11 cellular contexts compared by ENCODE assay signal in genomic region chr1:221392453-221392852, GRCh38.
DNase-seq lines count a peak whose midpoint lies in the region; ATAC-seq, FAIRE-seq and TF ChIP-seq lines count a peak whose summit lies in the region.
"Had no signal": no experiment of that assay in that cellular context is flagged by ENCODE, and none has a peak within 500 bp of the region (broad histone marks: within the 10 kb centered on the region; RNA-seq: fewer than 3 reads in every experiment).

No MANE protein-coding gene starts in this region.

- 33 to 36% methylated on average over 1 of the region's 1 CpG for WGBS in thyroid gland, 2 donors

- H3K27me3 Mint-ChIP-seq in astrocyte (ENCODE audit: low read depth, unreplicated experiment), result no peaks in the 10 kb centered on the region
- H3K27me3 Mint-ChIP-seq in natural killer cell treated with Interleukin-12 subunit alpha and Interleukin-12 subunit beta and Interleukin-15 and Interleukin-18, amount 100 ng/mL, for 72 hours, result peaks cover 19 to 35% of the 10 kb centered on the region in 2 donors

- H3K4me3 Mint-ChIP-seq in astrocyte (ENCODE audit: unreplicated experiment), result no peak overlapping the region
- no peak overlapping the region for H3K4me3 Mint-ChIP-seq in natural killer cell treated with Interleukin-12 subunit alpha and Interleukin-12 subunit beta and Interleukin-15 and Interleukin-18, amount 100 ng/mL, for 72 hours
- H3K4me3 Mint-ChIP-seq: T-helper 17 cell had no signal

- H3K4me3 ChIP-seq in astrocyte (ENCODE audit: insufficient read depth, low read depth, low read length) (no peak overlapping the region), thyroid gland (replicated peaks in 1 of 3) (no peak overlapping the region), upper lobe of right lung (no peak overlapping the region)

- peaks cover 7% of the 10 kb centered on the region for H3K4me1 Mint-ChIP-seq in astrocyte (ENCODE audit: low read depth, unreplicated experiment)
- H3K4me1 Mint-ChIP-seq in natural killer cell treated with Interleukin-12 subunit alpha and Interleukin-12 subunit beta and Interleukin-15 and Interleukin-18, amount 100 ng/mL, for 72 hours (ENCODE audit: low read depth in 2 of 2), result no peaks in the 10 kb centered on the region
- H3K4me1 Mint-ChIP-seq: T-helper 17 cell had no signal

- no peaks in the 10 kb centered on the region for H4K20me1 ChIP-seq in astrocyte (ENCODE audit: insufficient read depth, low read length)

- H3K9me3 Mint-ChIP-seq in astrocyte (ENCODE audit: unreplicated experiment), result peaks cover 9% of the 10 kb centered on the region
- H3K9me3 Mint-ChIP-seq in natural killer cell treated with Interleukin-12 subunit alpha and Interleukin-12 subunit beta and Interleukin-15 and Interleukin-18, amount 100 ng/mL, for 72 hours, result peaks cover 2% of the 10 kb centered on the region

- no peak for FAIRE-seq in H54 (lab: Jason Lieb, UNC)
- FAIRE-seq in astrocyte (lab: Jason Lieb, UNC), result peak; percentile 39

- no peak for ATAC-seq in natural killer cell treated with Interleukin-12 subunit alpha and Interleukin-12 subunit beta and Interleukin-15 and Interleukin-18, amount 100 ng/mL, for 72 hours
- no peak for ATAC-seq in upper lobe of right lung
- ATAC-seq: T-helper 17 cell had no signal

- H3K27ac Mint-ChIP-seq in astrocyte (ENCODE audit: unreplicated experiment), result no peak overlapping the region
- H3K27ac Mint-ChIP-seq in natural killer cell treated with Interleukin-12 subunit alpha and Interleukin-12 subunit beta and Interleukin-15 and Interleukin-18, amount 100 ng/mL, for 72 hours, result no peak overlapping the region
- H3K27ac Mint-ChIP-seq: T-helper 17 cell had no signal

- no peaks in the 10 kb centered on the region for H3K79me2 ChIP-seq in astrocyte (ENCODE audit: insufficient read depth, low read length)

- no peak overlapping the region for H3K27ac ChIP-seq in astrocyte (ENCODE audit: low read depth, low read length)
- H3K27ac ChIP-seq in thyroid gland, result no peak overlapping the region
- H3K27ac ChIP-seq in upper lobe of right lung, result no peak overlapping the region
- H3K27ac ChIP-seq: epithelial cell of prostate had no signal

- no peaks in the 10 kb centered on the region for H3K36me3 ChIP-seq in astrocyte (ENCODE audit: insufficient read depth, low read length)
- no peaks in the 10 kb centered on the region for H3K36me3 ChIP-seq in thyroid gland
- H3K36me3 ChIP-seq in upper lobe of right lung, result no peaks in the 10 kb centered on the region

- POLR2A ChIA-PET in GM10248 (lab: Yijun Ruan, JAX), result no interaction called here

- TF ChIP-seq CTCF in astrocyte (IDR thresholded peaks at IDR 0.05; ENCODE audit: insufficient read depth, low read depth, low read length) (no peak), thyroid gland (IDR thresholded peaks at IDR 0.05) (no peak), GM10248 (IDR thresholded peaks at IDR 0.05; ENCODE audit: control extremely low read depth, extremely low read depth, low read depth, missing control alignments) (no peak), upper lobe of right lung (IDR thresholded peaks at IDR 0.05) (no peak)

- TF ChIP-seq POLR2A in H54 (IDR thresholded peaks at IDR 0.05; ENCODE audit: low read depth, low read length) (no peak), thyroid gland (IDR thresholded peaks at IDR 0.05) (no peak)

- H3K4me2 ChIP-seq in astrocyte (ENCODE audit: low read length), result no peak overlapping the region

- intact Hi-C loops in thyroid gland (cut with DNase I) (no loop called here), upper lobe of right lung (cut with DNase I) (no loop called here)

- H2AFZ ChIP-seq in astrocyte (ENCODE audit: low read depth, low read length), result no peak overlapping the region

- no peaks in the 10 kb centered on the region for H3K4me1 ChIP-seq in astrocyte (ENCODE audit: insufficient read depth, low read length)
- H3K4me1 ChIP-seq in thyroid gland, result no peaks in the 10 kb centered on the region
- H3K4me1 ChIP-seq in upper lobe of right lung, result peaks cover 10% of the 10 kb centered on the region

- no peak overlapping the region for H3K9ac ChIP-seq in astrocyte (ENCODE audit: low read length)

- CTCF ChIA-PET in GM10248 (lab: Yijun Ruan, JAX), result no interaction called here

- H3K27me3 ChIP-seq in astrocyte (ENCODE audit: insufficient read depth, low read length) (no peaks in the 10 kb centered on the region), thyroid gland (no peaks in the 10 kb centered on the region), upper lobe of right lung (no peaks in the 10 kb centered on the region)

- H3K9me3 ChIP-seq in astrocyte (ENCODE audit: insufficient read depth, low read depth, low read length) (no peaks in the 10 kb centered on the region), thyroid gland (no peaks in the 10 kb centered on the region), upper lobe of right lung (no peaks in the 10 kb centered on the region)

- peak; percentile 7 for DNase-seq in H54 (ENCODE audit: insufficient read length, low spot score)
- DNase-seq in astrocyte (ENCODE audit: low read depth), result peak; percentile 89
- peak; percentile 46 for DNase-seq in glomerular visceral epithelial cell (ENCODE audit: extremely low spot score)
- DNase-seq in thyroid gland, result peak; percentile 19 to 26
- no peak for DNase-seq in GM10248 (ENCODE audit: extremely low spot score)
- DNase-seq in retina, result no peak
- DNase-seq in natural killer cell treated with Interleukin-12 subunit alpha and Interleukin-12 subunit beta and Interleukin-15 and Interleukin-18, amount 100 ng/mL, for 72 hours (ENCODE audit: low spot score), result no peak
- no peak for DNase-seq in upper lobe of right lung
- DNase-seq: NCI-H1092, T-helper 17 cell had no signal

- H3K36me3 Mint-ChIP-seq in astrocyte (ENCODE audit: low read depth, unreplicated experiment), result no peaks in the 10 kb centered on the region
- no peaks in the 10 kb centered on the region for H3K36me3 Mint-ChIP-seq in natural killer cell treated with Interleukin-12 subunit alpha and Interleukin-12 subunit beta and Interleukin-15 and Interleukin-18, amount 100 ng/mL, for 72 hours

Comparison
In these comparisons a context has a peak if more than half of its experiments do, and no peak if none do; other contexts are left out.
1. DNase-seq: peak in H54 (single experiment), astrocyte (single experiment), glomerular visceral epithelial cell (single experiment) and thyroid gland (2 of 2); none in GM10248 (single experiment), retina (single experiment), natural killer cell treated with Interleukin-12 subunit alpha and Interleukin-12 subunit beta and Interleukin-15 and Interleukin-18, amount 100 ng/mL, for 72 hours (single experiment) and upper lobe of right lung (single experiment).